ENCODE assay signal across 2 cellular contexts in genomic region chr16:58028541-58029070, GRCh38.
A peak's percentile ranks its signal among the peaks of the same experiment; 100 is the strongest.
TF ChIP-seq lines count a peak whose summit lies in the region.

No MANE protein-coding gene starts in this region.

TF ChIP-seq in WTC11, 78 proteins besides CTCF, POLR2A, EP300 and RAD21:
- TF ChIP-seq FOXP4 (CRISPR knock-in tag; IDR thresholded peaks at IDR 0.05) (peak; percentile 58; the same call in 1 of the 2 replicates), ZBTB21 (CRISPR knock-in tag; IDR thresholded peaks at IDR 0.05; ENCODE audit: borderline replicate concordance) (no peak)
TF ChIP-seq in WTC11: peak in this region for 1.

TF ChIP-seq in HepG2, 621 proteins besides CTCF, POLR2A, EP300 and RAD21:
- no peak for TF ChIP-seq NFYC (CRISPR knock-in tag; IDR thresholded peaks at IDR 0.05)
- TF ChIP-seq ZBTB43 (CRISPR knock-in tag; conservative IDR thresholded peaks at IDR 0.05), result no peak
- TF ChIP-seq ZNF687 (CRISPR knock-in tag; IDR thresholded peaks at IDR 0.05), result peak; percentile 25
- 0 out of 2 replicates have a peak, but pooled peaks have one; percentile 42 for TF ChIP-seq ZNF776 (CRISPR knock-in tag; IDR thresholded peaks at IDR 0.05)
- no peak for TF ChIP-seq ATF3 (CRISPR knock-in tag; IDR thresholded peaks at IDR 0.05)
- no peak for TF ChIP-seq ZNF766 (CRISPR knock-in tag; IDR thresholded peaks at IDR 0.05; ENCODE audit: borderline replicate concordance)
- TF ChIP-seq ZBTB20 (CRISPR knock-in tag; IDR thresholded peaks at IDR 0.05; ENCODE audit: borderline replicate concordance, low read depth), result no peak
- 0 out of 2 replicates have a peak, but pooled peaks have one; percentile 34 for TF ChIP-seq ZNF280B (CRISPR knock-in tag; IDR thresholded peaks at IDR 0.05; ENCODE audit: borderline replicate concordance)
- 0 out of 2 replicates have a peak, but pooled peaks have one; percentile 19 for TF ChIP-seq ZSCAN25 (CRISPR knock-in tag; IDR thresholded peaks at IDR 0.05)
- TF ChIP-seq MEIS1 (CRISPR knock-in tag; IDR thresholded peaks at IDR 0.05; ENCODE audit: borderline replicate concordance), result no peak
- TF ChIP-seq U2AF2 (IDR thresholded peaks at IDR 0.05; ENCODE audit: low read depth, low read length), result no peak
- 0 out of 2 replicates have a peak, but pooled peaks have one; percentile 18 for TF ChIP-seq ZBTB26 (CRISPR knock-in tag; IDR thresholded peaks at IDR 0.05; ENCODE audit: borderline replicate concordance)
- no peak for TF ChIP-seq GMEB1 (CRISPR knock-in tag; IDR thresholded peaks at IDR 0.05; ENCODE audit: borderline replicate concordance)
- no peak for TF ChIP-seq PCBP1 (IDR thresholded peaks at IDR 0.05; ENCODE audit: borderline replicate concordance, low read depth, low read length)
- no peak for TF ChIP-seq CCDC6 (CRISPR knock-in tag; IDR thresholded peaks at IDR 0.05)
- TF ChIP-seq ZNF547 (CRISPR knock-in tag; IDR thresholded peaks at IDR 0.05), result 0 out of 2 replicates have a peak, but pooled peaks have one; percentile 40
